In the genomic region with DNA sequence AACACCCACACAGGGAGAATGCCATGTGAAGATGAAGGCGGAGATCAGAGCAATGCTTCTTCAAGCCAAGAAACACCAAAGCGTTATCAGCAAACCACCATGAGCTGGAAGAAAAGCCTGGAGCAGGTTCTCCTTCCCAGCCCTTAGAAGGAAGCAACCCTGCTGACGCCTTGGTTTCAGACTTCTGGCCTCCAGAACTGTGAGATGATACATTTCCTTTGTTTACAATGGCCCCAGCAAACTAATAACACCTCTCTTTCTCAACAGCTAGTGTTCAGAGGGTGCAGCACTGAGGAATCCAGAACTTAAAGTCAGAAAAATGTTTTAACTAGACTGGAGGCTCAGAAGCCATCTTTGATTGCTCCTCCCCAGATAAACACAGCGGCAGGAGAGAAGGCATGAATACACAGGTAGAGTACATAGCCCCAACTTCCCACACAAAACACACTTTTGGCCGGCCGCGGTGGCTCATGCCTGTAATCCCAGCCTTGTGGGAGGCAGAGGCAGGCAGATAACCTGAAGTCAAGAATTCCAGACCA, we compare ENCODE assay signal across 18 cellular contexts.
A peak's percentile ranks its signal among the peaks of the same experiment; 100 is the strongest.
DNase-seq lines count a peak whose midpoint lies in the region; ATAC-seq and TF ChIP-seq lines count a peak whose summit lies in the region.
"Had no signal": no experiment of that assay in that cellular context is flagged by ENCODE, and none has a peak within 500 bp of the region (broad histone marks: within the 10 kb centered on the region; RNA-seq: fewer than 3 reads in every experiment).

No MANE protein-coding gene starts in this region.

- no peak for ATAC-seq in DND-41 (ENCODE audit: insufficient read depth, low read depth)
- ATAC-seq in HG03108 (IDR thresholded peaks at IDR 0.05; ENCODE audit: unreplicated experiment), result no peak
- ATAC-seq in GM21737 (IDR thresholded peaks at IDR 0.05; ENCODE audit: unreplicated experiment), result no peak
- ATAC-seq: T-helper 17 cell had no signal

- no peak overlapping the region for H3K4me3 ChIP-seq in DND-41 (ENCODE audit: low read depth in 1 of 2, low read length in 2 of 2)
- no peak overlapping the region for H3K4me3 ChIP-seq in epithelial cell of esophagus (ENCODE audit: low read length)
- H3K4me3 ChIP-seq: adrenal gland, BLaER1, thyroid gland had no signal

- no peak for DNase-seq in DND-41
- peak; percentile 8 for DNase-seq in NCI-H69 (lab: John Stamatoyannopoulos, UW)
- DNase-seq in epithelial cell of esophagus (ENCODE audit: low read depth), result peak; percentile 61
- DNase-seq in non-pigmented ciliary epithelial cell (ENCODE audit: low read depth), result peak; percentile 62
- DNase-seq in NCI-H345 treated with DMSO at 0.1 percent for 48 hours (lab: John Stamatoyannopoulos, UW; ENCODE audit: unreplicated experiment), result no peak
- no peak for DNase-seq in NCI-H2196 (lab: John Stamatoyannopoulos, UW; ENCODE audit: unreplicated experiment)
- DNase-seq: activated CD4-positive, alpha-beta T cell treated with anti-CD3 and anti-CD28 coated beads for 4 hours; activated T-cell treated with anti-CD3 and anti-CD28 coated beads, Interleukin-2, amount 50 U/mL, for 24 hours; adrenal gland; glutamatergic neuron; kidney glomerular epithelial cell; NCI-H1436; NCI-H524 treated with DMSO at 0.1 percent for 48 hours; T-helper 17 cell; thyroid gland had no signal

- H3K79me2 ChIP-seq in DND-41 (ENCODE audit: insufficient read depth, low read length), result no peaks in the 10 kb centered on the region

- H3K27ac ChIP-seq in DND-41 (ENCODE audit: low read length), result no peak overlapping the region; the same call in 1 of the 2 replicates
- H3K27ac ChIP-seq: adrenal gland, BLaER1, thyroid gland had no signal

- no peaks in the 10 kb centered on the region for H3K9me3 ChIP-seq in DND-41 (ENCODE audit: insufficient read depth, low read length, severe bottlenecking)
- H3K9me3 ChIP-seq: adrenal gland, thyroid gland had no signal

- H3K9ac ChIP-seq in DND-41 (ENCODE audit: low read depth, low read length), result no peak overlapping the region
- H3K9ac ChIP-seq: BLaER1 had no signal

- H3K4me2 ChIP-seq in DND-41 (ENCODE audit: insufficient read depth, low read length), result no peak overlapping the region
- H3K4me2 ChIP-seq: BLaER1 had no signal

- H2AFZ ChIP-seq in DND-41 (ENCODE audit: low read depth, low read length), result peak overlapping the region; percentile 43; the same call in 1 of the 2 replicates

- no peaks in the 10 kb centered on the region for H3K36me3 ChIP-seq in DND-41 (ENCODE audit: insufficient read depth, low read length)
- H3K36me3 ChIP-seq: adrenal gland, BLaER1, thyroid gland had no signal

- H3K4me1 ChIP-seq in DND-41 (ENCODE audit: insufficient read depth, low read length), result no peaks in the 10 kb centered on the region
- H3K4me1 ChIP-seq: adrenal gland had no signal

- no peak for TF ChIP-seq CTCF in DND-41 (IDR thresholded peaks at IDR 0.05; ENCODE audit: borderline replicate concordance, extremely low read depth, low read length, poor library complexity, severe bottlenecking)
- TF ChIP-seq CTCF in epithelial cell of esophagus (IDR thresholded peaks at IDR 0.05; ENCODE audit: insufficient read depth, low read depth, low read length, missing control alignments), result no peak

- H3K27me3 ChIP-seq in DND-41 (ENCODE audit: insufficient read depth, low read length, poor library complexity), result no peaks in the 10 kb centered on the region
- H3K27me3 ChIP-seq: adrenal gland, BLaER1, thyroid gland had no signal

- H4K20me1 ChIP-seq in DND-41 (ENCODE audit: insufficient read depth, low read length), result no peaks in the 10 kb centered on the region
- H4K20me1 ChIP-seq: BLaER1 had no signal

Comparison
In these comparisons a context has a peak if more than half of its experiments do, and no peak if none do; other contexts are left out.
1. DNase-seq: peak in NCI-H69 (single experiment), epithelial cell of esophagus (single experiment) and non-pigmented ciliary epithelial cell (single experiment); none in DND-41 (single experiment), NCI-H345 treated with DMSO at 0.1 percent for 48 hours (single experiment) and NCI-H2196 (single experiment).